Comparison of ENCODE assay signal across 1 cellular context in the genomic region with DNA sequence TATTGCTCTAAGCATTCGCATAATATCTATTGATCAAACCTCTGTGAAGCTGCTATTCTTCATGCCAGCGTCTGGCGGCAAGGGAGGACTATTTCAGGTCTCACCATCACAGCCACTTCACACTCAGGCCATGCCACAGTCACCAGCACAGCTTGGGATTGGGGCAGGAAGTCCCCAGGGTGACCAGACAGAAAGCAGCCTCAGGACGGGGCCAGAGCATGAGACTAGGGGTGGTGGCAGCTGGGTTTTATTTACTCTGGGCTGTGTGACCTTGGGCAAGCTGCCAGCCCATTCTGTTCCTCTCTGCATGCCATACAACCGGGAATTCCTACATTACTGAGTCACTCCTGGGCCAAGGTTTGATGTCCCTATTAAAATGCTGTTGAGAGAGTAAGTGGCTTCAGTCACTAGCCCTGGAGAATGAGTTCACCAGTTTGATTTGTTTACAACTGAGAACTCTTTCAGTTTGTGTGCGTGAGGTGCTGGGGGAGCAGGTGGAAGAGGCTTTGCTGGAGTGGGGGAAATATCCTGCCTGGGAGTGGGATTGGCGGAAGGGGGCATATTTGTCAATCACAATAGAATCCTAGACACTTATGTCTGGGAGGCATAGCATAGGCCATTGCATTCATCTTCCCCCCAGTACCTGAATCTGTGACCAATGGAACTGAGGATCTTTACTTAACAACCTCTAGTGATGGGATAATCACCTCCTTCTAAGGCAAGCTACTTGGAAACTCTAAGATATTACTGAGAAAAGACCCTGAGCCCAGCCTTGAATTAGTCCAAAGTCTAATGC.
A peak's percentile ranks its signal among the peaks of the same experiment; 100 is the strongest.
TF ChIP-seq lines count a peak whose summit lies in the region.

No MANE protein-coding gene starts in this region.

TF ChIP-seq in HepG2, 621 proteins besides CTCF, POLR2A, EP300 and RAD21 (continued from another document and continues in another):
- TF ChIP-seq ZBTB7B (CRISPR knock-in tag; IDR thresholded peaks at IDR 0.05) (peak; percentile 29; the same call in 1 of the 2 replicates), DNMT3B (CRISPR knock-in tag; conservative IDR thresholded peaks at IDR 0.05) (peak; percentile 69; the same call in 1 of the 2 replicates), ZBTB1 (CRISPR knock-in tag; IDR thresholded peaks at IDR 0.05; ENCODE audit: borderline replicate concordance) (no peak), NFE2 (CRISPR knock-in tag; IDR thresholded peaks at IDR 0.05) (no peak), FOXJ3 (CRISPR knock-in tag; IDR thresholded peaks at IDR 0.05; ENCODE audit: borderline replicate concordance) (peak; percentile 86; the same call in 1 of the 2 replicates), CREM (IDR thresholded peaks at IDR 0.05) (peak; percentile 66), CREM (CRISPR knock-in tag; IDR thresholded peaks at IDR 0.05) (no peak), SMC3 (IDR thresholded peaks at IDR 0.05; ENCODE audit: low read length) (no peak), ZBTB43 (CRISPR knock-in tag; conservative IDR thresholded peaks at IDR 0.05) (peak; percentile 86), KAT2B (IDR thresholded peaks at IDR 0.05; ENCODE audit: borderline replicate concordance, low read depth, low read length) (no peak), FOXK1 (CRISPR knock-in tag; IDR thresholded peaks at IDR 0.05; ENCODE audit: borderline replicate concordance, low read depth) (peak; percentile 82), ZNF781 (CRISPR knock-in tag; IDR thresholded peaks at IDR 0.05; ENCODE audit: borderline replicate concordance, not compliant biosample characterization) (no peak), ZFP41 (CRISPR knock-in tag; IDR thresholded peaks at IDR 0.05; ENCODE audit: borderline replicate concordance) (no peak), CBFB (CRISPR knock-in tag; IDR thresholded peaks at IDR 0.05) (peak; percentile 37; the same call in 1 of the 2 replicates), ZNF414 (CRISPR knock-in tag; IDR thresholded peaks at IDR 0.05) (no peak; the same call in 1 of the 2 replicates), MAF1 (CRISPR knock-in tag; IDR thresholded peaks at IDR 0.05; ENCODE audit: borderline replicate concordance) (no peak), ZNF510 (CRISPR knock-in tag; IDR thresholded peaks at IDR 0.05; ENCODE audit: low read depth) (peak; percentile 38; the same call in 1 of the 2 replicates), ZNF75D (CRISPR knock-in tag; IDR thresholded peaks at IDR 0.05; ENCODE audit: borderline replicate concordance) (no peak), ZNF816 (CRISPR knock-in tag; IDR thresholded peaks at IDR 0.05; ENCODE audit: borderline replicate concordance) (no peak; the same call in 1 of the 2 replicates), BHLHE40 (IDR thresholded peaks at IDR 0.05; ENCODE audit: low read length) (peak; percentile 46), NR1H2 (CRISPR knock-in tag; IDR thresholded peaks at IDR 0.05; ENCODE audit: borderline replicate concordance, low read depth) (no peak), ZNF570 (CRISPR knock-in tag; IDR thresholded peaks at IDR 0.05; ENCODE audit: borderline replicate concordance) (no peak), NFIB (CRISPR knock-in tag; IDR thresholded peaks at IDR 0.05; ENCODE audit: borderline replicate concordance) (no peak; the same call in 1 of the 2 replicates), EHMT2 (IDR thresholded peaks at IDR 0.05; ENCODE audit: borderline replicate concordance, low read depth, low read length) (peak; percentile 77; the same call in 1 of the 2 replicates), MEF2D (CRISPR knock-in tag; IDR thresholded peaks at IDR 0.05) (peak; percentile 82), GATAD2A (CRISPR knock-in tag; IDR thresholded peaks at IDR 0.05) (peak; percentile 84; the same call in 1 of the 2 replicates), XBP1 (CRISPR knock-in tag; IDR thresholded peaks at IDR 0.05) (no peak), CBX1 (IDR thresholded peaks at IDR 0.05; ENCODE audit: low read depth) (peak; percentile 26), ZNF775 (CRISPR knock-in tag; IDR thresholded peaks at IDR 0.05; ENCODE audit: borderline replicate concordance) (peak; percentile 76; the same call in 1 of the 2 replicates), KLF15 (CRISPR knock-in tag; IDR thresholded peaks at IDR 0.05; ENCODE audit: borderline replicate concordance) (no peak), TARDBP (CRISPR knock-in tag; IDR thresholded peaks at IDR 0.05) (peak; percentile 87), ZNF3 (CRISPR knock-in tag; IDR thresholded peaks at IDR 0.05) (peak; percentile 49; the same call in 1 of the 2 replicates), NKX3-1 (CRISPR knock-in tag; IDR thresholded peaks at IDR 0.05) (peak; percentile 93), CHD2 (IDR thresholded peaks at IDR 0.05; ENCODE audit: low read depth, low read length) (0 out of 2 replicates have a peak, but pooled peaks have one; percentile 12), CREBL2 (CRISPR knock-in tag; IDR thresholded peaks at IDR 0.05; ENCODE audit: borderline replicate concordance) (no peak), ZMYM4 (CRISPR knock-in tag; IDR thresholded peaks at IDR 0.05) (peak; percentile 85), THAP7 (CRISPR knock-in tag; IDR thresholded peaks at IDR 0.05) (no peak), ZNF331 (CRISPR knock-in tag; IDR thresholded peaks at IDR 0.05) (peak; percentile 81), ZSCAN29 (CRISPR knock-in tag; conservative IDR thresholded peaks at IDR 0.05) (no peak), RFXANK (CRISPR knock-in tag; IDR thresholded peaks at IDR 0.05) (0 out of 2 replicates have a peak, but pooled peaks have one; percentile 23), ZNF20 (CRISPR knock-in tag; IDR thresholded peaks at IDR 0.05) (no peak), EEA1 (CRISPR knock-in tag; IDR thresholded peaks at IDR 0.05; ENCODE audit: borderline replicate concordance) (no peak), KDM4B (CRISPR knock-in tag; IDR thresholded peaks at IDR 0.05) (no peak), HBP1 (CRISPR knock-in tag; IDR thresholded peaks at IDR 0.05; ENCODE audit: low read depth) (0 out of 2 replicates have a peak, but pooled peaks have one; percentile 27), NFYB (CRISPR knock-in tag; IDR thresholded peaks at IDR 0.05) (0 out of 2 replicates have a peak, but pooled peaks have one; percentile 24), DNMT1 (CRISPR knock-in tag; IDR thresholded peaks at IDR 0.05) (no peak), REPIN1 (CRISPR knock-in tag; IDR thresholded peaks at IDR 0.05; ENCODE audit: borderline replicate concordance, low read depth) (peak; percentile 63; the same call in 1 of the 2 replicates), MAZ (IDR thresholded peaks at IDR 0.05; ENCODE audit: borderline replicate concordance, low read depth, low read length) (peak; percentile 53; the same call in 1 of the 2 replicates), MAZ (CRISPR knock-in tag; IDR thresholded peaks at IDR 0.05; ENCODE audit: low read depth) (peak; percentile 29; the same call in 1 of the 2 replicates), SP2 (CRISPR knock-in tag; IDR thresholded peaks at IDR 0.05) (no peak), KLF16 (CRISPR knock-in tag; IDR thresholded peaks at IDR 0.05) (no peak; a peak in 2 of 4 replicates), YEATS2 (CRISPR knock-in tag; IDR thresholded peaks at IDR 0.05; ENCODE audit: borderline replicate concordance) (peak; percentile 23; the same call in 1 of the 2 replicates), ZNF724P (CRISPR knock-in tag; IDR thresholded peaks at IDR 0.05; ENCODE audit: borderline replicate concordance) (peak; percentile 74; the same call in 1 of the 2 replicates), ZNF615 (CRISPR knock-in tag; IDR thresholded peaks at IDR 0.05; ENCODE audit: borderline replicate concordance) (0 out of 2 replicates have a peak, but pooled peaks have one; percentile 20), ZSCAN20 (CRISPR knock-in tag; IDR thresholded peaks at IDR 0.05; ENCODE audit: borderline replicate concordance) (no peak), KLF12 (CRISPR knock-in tag; IDR thresholded peaks at IDR 0.05; ENCODE audit: borderline replicate concordance) (no peak), ZNF790 (CRISPR knock-in tag; IDR thresholded peaks at IDR 0.05; ENCODE audit: borderline replicate concordance) (peak; percentile 55; the same call in 1 of the 2 replicates), TFDP2 (CRISPR knock-in tag; IDR thresholded peaks at IDR 0.05) (peak; percentile 55; the same call in 1 of the 2 replicates)
- TF ChIP-seq, protein P1, sequence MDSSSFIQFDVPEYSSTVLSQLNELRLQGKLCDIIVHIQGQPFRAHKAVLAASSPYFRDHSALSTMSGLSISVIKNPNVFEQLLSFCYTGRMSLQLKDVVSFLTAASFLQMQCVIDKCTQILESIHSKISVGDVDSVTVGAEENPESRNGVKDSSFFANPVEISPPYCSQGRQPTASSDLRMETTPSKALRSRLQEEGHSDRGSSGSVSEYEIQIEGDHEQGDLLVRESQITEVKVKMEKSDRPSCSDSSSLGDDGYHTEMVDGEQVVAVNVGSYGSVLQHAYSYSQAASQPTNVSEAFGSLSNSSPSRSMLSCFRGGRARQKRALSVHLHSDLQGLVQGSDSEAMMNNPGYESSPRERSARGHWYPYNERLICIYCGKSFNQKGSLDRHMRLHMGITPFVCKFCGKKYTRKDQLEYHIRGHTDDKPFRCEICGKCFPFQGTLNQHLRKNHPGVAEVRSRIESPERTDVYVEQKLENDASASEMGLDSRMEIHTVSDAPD (CRISPR knock-in tag; IDR thresholded peaks at IDR 0.05) = peak; percentile 79
- TF ChIP-seq, protein P2, sequence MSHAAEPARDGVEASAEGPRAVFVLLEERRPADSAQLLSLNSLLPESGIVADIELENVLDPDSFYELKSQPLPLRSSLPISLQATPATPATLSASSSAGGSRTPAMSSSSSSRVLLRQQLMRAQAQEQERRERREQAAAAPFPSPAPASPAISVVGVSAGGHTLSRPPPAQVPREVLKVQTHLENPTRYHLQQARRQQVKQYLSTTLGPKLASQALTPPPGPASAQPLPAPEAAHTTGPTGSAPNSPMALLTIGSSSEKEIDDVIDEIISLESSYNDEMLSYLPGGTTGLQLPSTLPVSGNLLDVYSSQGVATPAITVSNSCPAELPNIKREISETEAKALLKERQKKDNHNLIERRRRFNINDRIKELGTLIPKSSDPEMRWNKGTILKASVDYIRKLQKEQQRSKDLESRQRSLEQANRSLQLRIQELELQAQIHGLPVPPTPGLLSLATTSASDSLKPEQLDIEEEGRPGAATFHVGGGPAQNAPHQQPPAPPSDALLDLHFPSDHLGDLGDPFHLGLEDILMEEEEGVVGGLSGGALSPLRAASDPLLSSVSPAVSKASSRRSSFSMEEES (CRISPR knock-in tag; IDR thresholded peaks at IDR 0.05) = peak; percentile 83
- TF ChIP-seq, protein P3, sequence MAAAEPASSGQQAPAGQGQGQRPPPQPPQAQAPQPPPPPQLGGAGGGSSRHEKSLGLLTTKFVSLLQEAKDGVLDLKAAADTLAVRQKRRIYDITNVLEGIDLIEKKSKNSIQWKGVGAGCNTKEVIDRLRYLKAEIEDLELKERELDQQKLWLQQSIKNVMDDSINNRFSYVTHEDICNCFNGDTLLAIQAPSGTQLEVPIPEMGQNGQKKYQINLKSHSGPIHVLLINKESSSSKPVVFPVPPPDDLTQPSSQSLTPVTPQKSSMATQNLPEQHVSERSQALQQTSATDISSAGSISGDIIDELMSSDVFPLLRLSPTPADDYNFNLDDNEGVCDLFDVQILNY (CRISPR knock-in tag; conservative IDR thresholded peaks at IDR 0.05) = no peak
- TF ChIP-seq, protein P4, sequence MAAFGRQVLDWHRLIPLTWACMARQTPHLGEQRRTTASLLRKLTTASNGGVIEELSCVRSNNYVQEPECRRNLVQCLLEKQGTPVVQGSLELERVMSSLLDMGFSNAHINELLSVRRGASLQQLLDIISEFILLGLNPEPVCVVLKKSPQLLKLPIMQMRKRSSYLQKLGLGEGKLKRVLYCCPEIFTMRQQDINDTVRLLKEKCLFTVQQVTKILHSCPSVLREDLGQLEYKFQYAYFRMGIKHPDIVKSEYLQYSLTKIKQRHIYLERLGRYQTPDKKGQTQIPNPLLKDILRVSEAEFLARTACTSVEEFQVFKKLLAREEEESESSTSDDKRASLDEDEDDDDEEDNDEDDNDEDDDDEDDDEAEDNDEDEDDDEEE (CRISPR knock-in tag; IDR thresholded peaks at IDR 0.05) = peak; percentile 85; the same call in 1 of the 2 replicates
